ENCODE assay signal across 23 cellular contexts in the genomic region with DNA sequence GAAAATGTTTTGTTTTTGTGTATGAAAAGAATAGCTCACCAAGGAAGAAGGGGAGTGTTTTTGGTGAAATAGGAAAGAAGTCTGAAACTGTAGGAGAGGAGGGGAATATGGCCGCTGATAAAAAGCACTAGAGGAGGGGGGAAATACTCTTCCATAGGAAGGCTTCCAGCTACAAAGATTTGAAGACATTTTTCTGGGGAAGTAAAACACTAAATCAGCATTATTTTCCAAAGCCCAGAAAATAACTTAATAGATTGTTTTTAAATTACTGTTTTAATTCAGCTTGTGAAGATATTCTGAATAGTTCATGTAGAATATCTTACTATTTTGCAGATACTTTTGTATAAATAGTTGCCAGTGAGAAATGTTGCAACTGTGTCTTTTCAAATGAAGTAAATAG.
"Had no signal": no experiment of that assay in that cellular context is flagged by ENCODE, and none has a peak within 500 bp of the region (broad histone marks: within the 10 kb centered on the region; RNA-seq: fewer than 3 reads in every experiment).

No MANE protein-coding gene starts in this region.

- H3K27me3 ChIP-seq: dorsolateral prefrontal cortex, heart left ventricle, pancreas, spleen, testis, tibial nerve had no signal

- H3K27ac ChIP-seq: coronary artery, dorsolateral prefrontal cortex, heart left ventricle, pancreas, prostate gland, spleen, testis, tibial nerve had no signal

- H3K4me1 ChIP-seq: prostate gland, testis had no signal

- H3K4me3 ChIP-seq: coronary artery, dorsolateral prefrontal cortex, heart left ventricle, pancreas, prostate gland, spleen, testis, tibial nerve had no signal

- H3K4me3 Mint-ChIP-seq: natural killer cell; neural crest cell; stimulated activated memory B cell treated with anti-CD40 and anti-IgM and Interleukin-4, amounts not matched to agents 10 μg/mL and 1 μg/mL and 100 μg/mL, for 72 hours; stimulated activated naive CD8-positive, alpha-beta T cell treated with anti-CD3 and anti-CD28 coated beads, Interleukin-15, Interleukin-2, amounts not matched to agents 100 ng/mL and 50 ng/mL, for 24 hours had no signal

- H3K9me3 Mint-ChIP-seq: natural killer cell; neural crest cell; stimulated activated memory B cell treated with anti-CD40 and anti-IgM and Interleukin-4, amounts not matched to agents 10 μg/mL and 1 μg/mL and 100 μg/mL, for 72 hours; stimulated activated naive CD8-positive, alpha-beta T cell treated with anti-CD3 and anti-CD28 coated beads, Interleukin-15, Interleukin-2, amounts not matched to agents 100 ng/mL and 50 ng/mL, for 24 hours had no signal

- H3K36me3 ChIP-seq: prostate gland had no signal

- FAIRE-seq: urothelium cell line had no signal

- H3K27me3 Mint-ChIP-seq: stimulated activated memory B cell treated with anti-CD40 and anti-IgM and Interleukin-4, amounts not matched to agents 10 μg/mL and 1 μg/mL and 100 μg/mL, for 72 hours; stimulated activated naive CD8-positive, alpha-beta T cell treated with anti-CD3 and anti-CD28 coated beads, Interleukin-15, Interleukin-2, amounts not matched to agents 100 ng/mL and 50 ng/mL, for 24 hours had no signal

- H3K9me3 ChIP-seq: heart left ventricle, pancreas, prostate gland, spleen, testis, tibial nerve had no signal

- H3K27ac Mint-ChIP-seq: natural killer cell; stimulated activated memory B cell treated with anti-CD40 and anti-IgM and Interleukin-4, amounts not matched to agents 10 μg/mL and 1 μg/mL and 100 μg/mL, for 72 hours; stimulated activated naive CD8-positive, alpha-beta T cell treated with anti-CD3 and anti-CD28 coated beads, Interleukin-15, Interleukin-2, amounts not matched to agents 100 ng/mL and 50 ng/mL, for 24 hours had no signal

- DNase-seq: dorsolateral prefrontal cortex; effector CD8-positive, alpha-beta T cell; heart left ventricle; hippocampal formation; left colon; natural killer cell; occipital lobe; pancreas; retina; spleen; stimulated activated CD4-positive, alpha-beta T cell treated with anti-CD3 and anti-CD28 coated beads, Interleukin-15, amount 100 ng/mL, for 24 hours; stimulated activated CD4-positive, alpha-beta T cell treated with anti-CD3 and anti-CD28 coated beads, Interleukin-1b, Interleukin-23, amount 100 ng/mL, for 48 hours; stimulated activated CD4-positive, alpha-beta T cell treated with anti-CD3 and anti-CD28 coated beads, Interleukin-4, amount 100 ng/mL, for 24 hours; testis had no signal

- ATAC-seq: esophagus mucosa; heart left ventricle; left colon; natural killer cell; pancreas; sciatic nerve; stimulated activated memory B cell treated with anti-CD40 and anti-IgM and Interleukin-4, amounts not matched to agents 10 μg/mL and 1 μg/mL and 100 μg/mL, for 72 hours had no signal
